Comparison of ENCODE assay signal across 21 cellular contexts in genomic region chrX:151985531-151985930, GRCh38. TPM values are rescaled to one million over a fixed set of nuclear protein-coding genes. Genes with fewer than 3 reads are reported as not detected.
DNase-seq lines count a peak whose midpoint lies in the region; ATAC-seq and TF ChIP-seq lines count a peak whose summit lies in the region.
"Had no signal": no experiment of that assay in that cellular context is flagged by ENCODE, and none has a peak within 500 bp of the region (broad histone marks: within the 10 kb centered on the region; RNA-seq: fewer than 3 reads in every experiment).

No MANE protein-coding gene starts in this region.

- H3K9me2 ChIP-seq in SK-N-SH = no peaks in the 10 kb centered on the region

- H3K27ac ChIP-seq in SK-N-SH (ENCODE audit: low read depth in 2 of 2, low read length in 1 of 2) = peak overlapping the region in 1 of 2 experiments; percentile 79; a peak in 1 of 4 replicates
- peak overlapping the region; percentile 35 for H3K27ac ChIP-seq in RWPE1
- H3K27ac ChIP-seq in brain microvascular endothelial cell = peak overlapping the region; percentile 53
- H3K27ac ChIP-seq: SJCRH30 had no signal

- POLR2A ChIA-PET in SK-N-SH (lab: Yijun Ruan, JAX) = no interaction called here
- POLR2A ChIA-PET in RWPE1 (lab: Yijun Ruan, JAX; ENCODE audit: low non-redundant PET) = no interaction called here

- CTCF ChIA-PET in SK-N-SH (lab: Yijun Ruan, JAX) (no interaction called here), RWPE1 (lab: Yijun Ruan, JAX) (interaction anchor here (1.1 kb wide), 1 partner anchor 12 kb away, joined by 3 read pairs; no protein-coding TSS in a partner anchor)

- H3K9ac ChIP-seq in SK-N-SH = no peak overlapping the region

- peaks cover 16% of the 10 kb centered on the region for H3F3A ChIP-seq in SK-N-SH (replicated peaks; ENCODE audit: insufficient read depth)

- in situ Hi-C loops in brain microvascular endothelial cell (cut with HindIII; ENCODE audit: low pct_ligation_motif_present, low sequenced_read_pairs) = no loop called here

- H3K79me2 ChIP-seq in SK-N-SH (ENCODE audit: insufficient read depth) = no peaks in the 10 kb centered on the region

- no peaks in the 10 kb centered on the region for H4K20me1 ChIP-seq in SK-N-SH (ENCODE audit: insufficient read depth)

- TF ChIP-seq EP300 in SK-N-SH (IDR thresholded peaks at IDR 0.05; ENCODE audit: borderline replicate concordance in 1 of 2, low read depth in 1 of 2, low read length in 1 of 2) = no peak

- TF ChIP-seq RAD21 in SK-N-SH (IDR thresholded peaks at IDR 0.05; ENCODE audit: low read length) = no peak

- H3K4me2 ChIP-seq in SK-N-SH = peak overlapping the region; percentile 66; the same call in 1 of the 2 replicates

- H3K4me3 ChIP-seq in SK-N-SH (ENCODE audit: low read depth in 2 of 2, low read length in 1 of 2) (no peak overlapping the region), brain microvascular endothelial cell (ENCODE audit: low read depth, low read length) (no peak overlapping the region)
- H3K4me3 ChIP-seq: MG63, Peyer's patch, SJCRH30 had no signal

- no peaks in the 10 kb centered on the region for H3K9me3 ChIP-seq in SK-N-SH
- H3K9me3 ChIP-seq: MG63, Peyer's patch, SJCRH30 had no signal

- peaks cover 0 to 22% of the 10 kb centered on the region in 2 experiments; a peak in 2 of 4 replicates for H3K4me1 ChIP-seq in SK-N-SH (ENCODE audit: control insufficient read depth in 1 of 2, insufficient read depth in 2 of 2, low read depth in 1 of 2, low read length in 1 of 2)
- H3K4me1 ChIP-seq: Peyer's patch, SJCRH30 had no signal

- no peak overlapping the region for H2AFZ ChIP-seq in SK-N-SH (ENCODE audit: low read depth)

- no peak for ATAC-seq in SK-N-SH treated with all-trans-retinoic acid at 6 μM for 48 hours

- H3K27me3 ChIP-seq in SK-N-SH (ENCODE audit: insufficient read depth) (no peaks in the 10 kb centered on the region), brain microvascular endothelial cell (replicated peaks) (no peaks in the 10 kb centered on the region)
- H3K27me3 ChIP-seq: MG63, Peyer's patch, SJCRH30 had no signal

- no peak for TF ChIP-seq CTCF in SK-N-SH (IDR thresholded peaks at IDR 0.05)
- TF ChIP-seq CTCF in RWPE1 (conservative IDR thresholded peaks at IDR 0.05; ENCODE audit: low read depth) = no peak
- TF ChIP-seq CTCF in brain microvascular endothelial cell (IDR thresholded peaks at IDR 0.05; ENCODE audit: low read depth, low read length, missing control alignments) = no peak

- no peaks in the 10 kb centered on the region for H3K36me3 ChIP-seq in SK-N-SH (replicated peaks in 1 of 2; ENCODE audit: control insufficient read depth in 1 of 2, insufficient read depth in 2 of 2, low read length in 1 of 2)
- H3K36me3 ChIP-seq in brain microvascular endothelial cell (replicated peaks) = no peaks in the 10 kb centered on the region
- H3K36me3 ChIP-seq: MG63, Peyer's patch, SJCRH30 had no signal

- DNase-seq in SK-N-SH (no peak), RWPE1 (ENCODE audit: low spot score) (no peak), brain microvascular endothelial cell (no peak), NCI-H2171 (lab: John Stamatoyannopoulos, UW) (no peak), cortex of kidney (lab: John Stamatoyannopoulos, UW) (no peak)
- DNase-seq in activated CD4-positive, CD25-positive, alpha-beta regulatory T cell (lab: John Stamatoyannopoulos, UW) = no peak
- DNase-seq: 8988T; DMS53; GDM1; NCI-H1092; NCI-H1436; NCI-H1930; NCI-H345; NCI-H524; NCI-H774; NK-92 treated with Interleukin-12 subunit alpha and Interleukin-12 subunit beta, amount 100 ng/mL, for 24 hours; SJCRH30 had no signal

- 44% methylated on average over 4 of the region's 4 CpGs for WGBS in SK-N-SH (ENCODE audit: low lambda C conversion rate)

TF ChIP-seq in SK-N-SH, 30 proteins besides CTCF, POLR2A, EP300 and RAD21 (continues in another document):
- no peak for TF ChIP-seq USF2 (IDR thresholded peaks at IDR 0.05; ENCODE audit: borderline replicate concordance, low read depth, low read length)
- TF ChIP-seq JUND (IDR thresholded peaks at IDR 0.05) = no peak
- no peak for TF ChIP-seq TAF1 (IDR thresholded peaks at IDR 0.05; ENCODE audit: borderline replicate concordance, low read depth, low read length)
- TF ChIP-seq POLR2AphosphoS5 (IDR thresholded peaks at IDR 0.05; ENCODE audit: low read depth, low read length) = no peak
- no peak for TF ChIP-seq TCF12 (IDR thresholded peaks at IDR 0.05)
- no peak for TF ChIP-seq TEAD4 (IDR thresholded peaks at IDR 0.05; ENCODE audit: borderline replicate concordance, insufficient read depth)
- no peak for TF ChIP-seq ELF1 (IDR thresholded peaks at IDR 0.05)
- no peak for TF ChIP-seq GABPA (IDR thresholded peaks at IDR 0.05; ENCODE audit: low read depth)
- no peak for TF ChIP-seq CHD2 (IDR thresholded peaks at IDR 0.05; ENCODE audit: low read length, partially characterized antibody)
- no peak for TF ChIP-seq IRF3 (IDR thresholded peaks at IDR 0.05; ENCODE audit: low read depth, low read length)
- TF ChIP-seq YY1 (IDR thresholded peaks at IDR 0.05; ENCODE audit: low read depth) = no peak
- no peak for TF ChIP-seq MAX (IDR thresholded peaks at IDR 0.05; ENCODE audit: low read depth)
- TF ChIP-seq NRF1 (IDR thresholded peaks at IDR 0.05; ENCODE audit: low read depth, low read length) = no peak
- no peak for TF ChIP-seq RXRA (IDR thresholded peaks at IDR 0.05; ENCODE audit: borderline replicate concordance, low read depth)
- no peak for TF ChIP-seq MXI1 (IDR thresholded peaks at IDR 0.05; ENCODE audit: low read depth, low read length)
- TF ChIP-seq FOXM1 (IDR thresholded peaks at IDR 0.05; ENCODE audit: low read depth) = no peak

TF ChIP-seq in SK-N-SH treated with all-trans-retinoic acid at 6 μM for 48 hours, 23 proteins besides CTCF, POLR2A, EP300 and RAD21:
- TF ChIP-seq SNAI2 (CRISPR knock-in tag; IDR thresholded peaks at IDR 0.05) (no peak), OSR1 (CRISPR knock-in tag; IDR thresholded peaks at IDR 0.05) (no peak), TCF4 (CRISPR knock-in tag; IDR thresholded peaks at IDR 0.05; ENCODE audit: borderline replicate concordance) (no peak), TSHZ2 (CRISPR knock-in tag; IDR thresholded peaks at IDR 0.05) (no peak), ZFP30 (CRISPR knock-in tag; IDR thresholded peaks at IDR 0.05) (no peak), PPARA (CRISPR knock-in tag; IDR thresholded peaks at IDR 0.05; ENCODE audit: borderline replicate concordance) (no peak)
TF ChIP-seq in SK-N-SH treated with all-trans-retinoic acid at 6 μM for 48 hours: peak in this region for 0.

RNA-seq across cellular contexts. Expression of gene GABRE, which starts 11.1 kb away (rescaled TPM):
- 8.1 and 12.2 TPM in 2 replicates for polyA plus RNA-seq in SK-N-SH (2012; rRNA removed)
- 0.89 and 1.4 TPM in 2 replicates for polyA plus RNA-seq in SK-N-SH (2012; cell fraction: cytosol; rRNA removed)
- 51.5 and 74.9 TPM in 2 replicates for polyA plus RNA-seq in SK-N-SH (2012; cell fraction: nucleus; rRNA removed)
- polyA plus RNA-seq: CD14-positive monocyte had no signal
